Comparison of ENCODE assay signal across 8 cellular contexts in genomic region chr14:66495214-66496098, GRCh38. TPM values are rescaled to one million over a fixed set of nuclear protein-coding genes. Genes with fewer than 3 reads are reported as not detected.
A peak's percentile ranks its signal among the peaks of the same experiment; 100 is the strongest.
DNase-seq lines count a peak whose midpoint lies in the region; ATAC-seq and TF ChIP-seq lines count a peak whose summit lies in the region.

No MANE protein-coding gene starts in this region.

- CTCF ChIA-PET in CD8-positive, alpha-beta T cell (lab: Charles Lee) = no interaction called here
- CTCF ChIA-PET in activated CD8-positive, alpha-beta T cell treated with anti-CD3 and anti-CD28 coated beads, Interleukin-2, amount 10 ng/mL, durations not matched to agents 7 days and 5 days (lab: Charles Lee) = interaction anchor here (0.6 to 2.7 kb wide), 6 partner anchors 12 to 101 kb away, joined by 3 to 29 read pairs (median 4); partner anchors contain the start of gene GPHN

- no peaks in the 10 kb centered on the region for H3K9me3 Mint-ChIP-seq in CD8-positive, alpha-beta T cell
- no peaks in the 10 kb centered on the region for H3K9me3 Mint-ChIP-seq in activated CD8-positive, alpha-beta T cell treated with anti-CD3 and anti-CD28 coated beads, Interleukin-2, amount 10 ng/mL, durations not matched to agents 7 days and 5 days (ENCODE audit: insufficient read depth)
- no peaks in the 10 kb centered on the region for H3K9me3 Mint-ChIP-seq in neural progenitor cell

- no peaks in the 10 kb centered on the region for H3K36me3 ChIP-seq in CD8-positive, alpha-beta T cell (ENCODE audit: insufficient read depth, low read length)
- H3K36me3 ChIP-seq in neural progenitor cell = no peaks in the 10 kb centered on the region

- H3K9ac ChIP-seq in neural progenitor cell = no peak overlapping the region

- no peak overlapping the region for H3K4me3 Mint-ChIP-seq in CD8-positive, alpha-beta T cell
- no peak overlapping the region for H3K4me3 Mint-ChIP-seq in activated CD8-positive, alpha-beta T cell treated with anti-CD3 and anti-CD28 coated beads, Interleukin-2, amount 10 ng/mL, durations not matched to agents 7 days and 5 days
- H3K4me3 Mint-ChIP-seq in neural progenitor cell = no peak overlapping the region

- POLR2A ChIA-PET in CD8-positive, alpha-beta T cell (lab: Charles Lee) = interaction anchor here (2.5 kb wide), 1 partner anchor 12 kb away, joined by 9 read pairs; the partner anchor contains the start of gene GPHN
- POLR2A ChIA-PET in activated CD8-positive, alpha-beta T cell treated with anti-CD3 and anti-CD28 coated beads, Interleukin-2, amount 10 ng/mL, durations not matched to agents 7 days and 5 days (lab: Charles Lee) = interaction anchor here (0.8 kb wide), 1 partner anchor 645 kb away, joined by 3 read pairs; no protein-coding TSS in a partner anchor

- H3K4me1 ChIP-seq in CD8-positive, alpha-beta T cell (ENCODE audit: insufficient read depth, low read length) = peaks cover 17% of the 10 kb centered on the region
- no peaks in the 10 kb centered on the region for H3K4me1 ChIP-seq in neural progenitor cell

- H3K9me3 ChIP-seq in CD8-positive, alpha-beta T cell (ENCODE audit: low read length) = no peaks in the 10 kb centered on the region
- H3K9me3 ChIP-seq in neural progenitor cell (ENCODE audit: low read depth) = no peaks in the 10 kb centered on the region

- TF ChIP-seq CTCF in CD8-positive, alpha-beta T cell (IDR thresholded peaks at IDR 0.05) = peak; percentile 75
- TF ChIP-seq CTCF in fibroblast of the aortic adventitia (IDR thresholded peaks at IDR 0.05; ENCODE audit: insufficient read depth, low read length) (peak; percentile 85), neural progenitor cell (IDR thresholded peaks at IDR 0.05) (peak; percentile 81)

- no peaks in the 10 kb centered on the region for H3K27me3 Mint-ChIP-seq in CD8-positive, alpha-beta T cell (ENCODE audit: low read depth)
- H3K27me3 Mint-ChIP-seq in activated CD8-positive, alpha-beta T cell treated with anti-CD3 and anti-CD28 coated beads, Interleukin-2, amount 10 ng/mL, durations not matched to agents 7 days and 5 days (ENCODE audit: low read depth) = no peaks in the 10 kb centered on the region
- no peaks in the 10 kb centered on the region for H3K27me3 Mint-ChIP-seq in neural progenitor cell (ENCODE audit: insufficient read depth, low read depth)

- H3K36me3 Mint-ChIP-seq in CD8-positive, alpha-beta T cell = no peaks in the 10 kb centered on the region
- no peaks in the 10 kb centered on the region for H3K36me3 Mint-ChIP-seq in activated CD8-positive, alpha-beta T cell treated with anti-CD3 and anti-CD28 coated beads, Interleukin-2, amount 10 ng/mL, durations not matched to agents 7 days and 5 days (ENCODE audit: low read depth)
- no peaks in the 10 kb centered on the region for H3K36me3 Mint-ChIP-seq in neural progenitor cell

- ATAC-seq in CD8-positive, alpha-beta T cell = peak; percentile 31
- peak; percentile 80 for ATAC-seq in GM18907 (IDR thresholded peaks at IDR 0.05; ENCODE audit: unreplicated experiment)
- peak; percentile 78 for ATAC-seq in HG03196 (IDR thresholded peaks at IDR 0.05; ENCODE audit: unreplicated experiment)
- peak; percentile 86 for ATAC-seq in activated CD8-positive, alpha-beta T cell treated with anti-CD3 and anti-CD28 coated beads, Interleukin-2, amount 10 ng/mL, durations not matched to agents 7 days and 5 days
- no peak for ATAC-seq in HG03025 (IDR thresholded peaks at IDR 0.05; ENCODE audit: low FRiP score, unreplicated experiment)

- no peak overlapping the region for H3K4me3 ChIP-seq in CD8-positive, alpha-beta T cell (ENCODE audit: low read depth, low read length)
- no peak overlapping the region for H3K4me3 ChIP-seq in fibroblast of the aortic adventitia (ENCODE audit: low read depth, low read length)
- H3K4me3 ChIP-seq in neural progenitor cell = no peak overlapping the region

- H3K27ac Mint-ChIP-seq in CD8-positive, alpha-beta T cell = no peak overlapping the region
- H3K27ac Mint-ChIP-seq in activated CD8-positive, alpha-beta T cell treated with anti-CD3 and anti-CD28 coated beads, Interleukin-2, amount 10 ng/mL, durations not matched to agents 7 days and 5 days = no peak overlapping the region
- no peak overlapping the region for H3K27ac Mint-ChIP-seq in neural progenitor cell

- H3K79me2 ChIP-seq in neural progenitor cell (ENCODE audit: low read depth) = no peaks in the 10 kb centered on the region

- peak in 4 of 7 experiments; percentile 11 to 49 (median 18) for DNase-seq in CD8-positive, alpha-beta T cell
- DNase-seq in NCI-H510A treated with DMSO at 0.1 percent for 48 hours (lab: John Stamatoyannopoulos, UW) (peak; percentile 40), fibroblast of the aortic adventitia (ENCODE audit: low read depth) (peak; percentile 81), neural progenitor cell (ENCODE audit: low spot score) (peak; percentile 62)
- DNase-seq in activated CD8-positive, alpha-beta T cell treated with anti-CD3 and anti-CD28 coated beads, Interleukin-2, amount 10 ng/mL, durations not matched to agents 7 days and 5 days = peak; percentile 57

- intact Hi-C loops in CD8-positive, alpha-beta T cell (cut with DNase I, micrococcal nuclease) = loop anchor here (1.0 to 5.0 kb wide), 6 partner anchors 251 to 792 kb away; no protein-coding TSS in a partner anchor

- H3K4me2 ChIP-seq in neural progenitor cell = no peak overlapping the region

- peak overlapping the region; percentile 77 for H2AFZ ChIP-seq in neural progenitor cell (replicated peaks)

- peaks cover 20% of the 10 kb centered on the region for H3K4me1 Mint-ChIP-seq in CD8-positive, alpha-beta T cell (ENCODE audit: low read depth)
- H3K4me1 Mint-ChIP-seq in activated CD8-positive, alpha-beta T cell treated with anti-CD3 and anti-CD28 coated beads, Interleukin-2, amount 10 ng/mL, durations not matched to agents 7 days and 5 days (ENCODE audit: low read depth) = peaks cover 27% of the 10 kb centered on the region
- H3K4me1 Mint-ChIP-seq in neural progenitor cell = peaks cover 3% of the 10 kb centered on the region

- H3K27ac ChIP-seq in CD8-positive, alpha-beta T cell (ENCODE audit: low read depth, low read length) = no peak overlapping the region
- H3K27ac ChIP-seq in neural progenitor cell = no peak overlapping the region

- no peaks in the 10 kb centered on the region for H3K27me3 ChIP-seq in CD8-positive, alpha-beta T cell (ENCODE audit: insufficient read depth, low read length)
- H3K27me3 ChIP-seq in neural progenitor cell = no peaks in the 10 kb centered on the region

- H3F3A ChIP-seq in neural progenitor cell (ENCODE audit: low read depth) = no peaks in the 10 kb centered on the region

- no peaks in the 10 kb centered on the region for H4K20me1 ChIP-seq in neural progenitor cell (ENCODE audit: low read depth)

RNA-seq across cellular contexts. Expression of gene CCDC196, which starts 9.3 kb away (rescaled TPM):
- total RNA-seq in CD8-positive, alpha-beta T cell = not detected
- total RNA-seq in activated CD8-positive, alpha-beta T cell treated with anti-CD3 and anti-CD28 coated beads, Interleukin-2, amount 10 ng/mL, durations not matched to agents 7 days and 5 days = not detected
- total RNA-seq in fibroblast of the aortic adventitia (ENCODE audit: low replicate concordance) = not detected in 2 replicates
- total RNA-seq in neural progenitor cell (ENCODE audit: low replicate concordance) = not detected in 2 replicates

RNA-seq across cellular contexts. Expression of gene GPHN, which starts 12.5 kb away (rescaled TPM):
- total RNA-seq in CD8-positive, alpha-beta T cell = 1 to 10 TPM; 8.2 to 9.3 TPM
- 10 to 100 TPM; 14.4 to 15.9 TPM for total RNA-seq in activated CD8-positive, alpha-beta T cell treated with anti-CD3 and anti-CD28 coated beads, Interleukin-2, amount 10 ng/mL, durations not matched to agents 7 days and 5 days
- total RNA-seq in fibroblast of the aortic adventitia (ENCODE audit: low replicate concordance) (6.5 and 18.8 TPM in 2 replicates), neural progenitor cell (ENCODE audit: low replicate concordance) (14.0 and 42.9 TPM in 2 replicates)

Comparison
In these comparisons a context has a peak if more than half of its experiments do, and no peak if none do; other contexts are left out.
1. DNase-seq: peak in every context shown above with its lines; median percentile 81 in fibroblast of the aortic adventitia; 62 in neural progenitor cell; 57 in activated CD8-positive, alpha-beta T cell treated with anti-CD3 and anti-CD28 coated beads, Interleukin-2, amount 10 ng/mL, durations not matched to agents 7 days and 5 days; 40 in NCI-H510A treated with DMSO at 0.1 percent for 48 hours; 18 in CD8-positive, alpha-beta T cell.